ENCODE assay signal across 16 cellular contexts in genomic region chr17:75133001-75133400, GRCh38. TPM values are rescaled to one million over a fixed set of nuclear protein-coding genes. Genes with fewer than 3 reads are reported as not detected.
A peak's percentile ranks its signal among the peaks of the same experiment; 100 is the strongest.
DNase-seq lines count a peak whose midpoint lies in the region; ATAC-seq and TF ChIP-seq lines count a peak whose summit lies in the region.
"Had no signal": no experiment of that assay in that cellular context is flagged by ENCODE, and none has a peak within 500 bp of the region (broad histone marks: within the 10 kb centered on the region; RNA-seq: fewer than 3 reads in every experiment).

No MANE protein-coding gene starts in this region.

- no peaks in the 10 kb centered on the region for H3K9me3 Mint-ChIP-seq in activated CD4-positive, alpha-beta memory T cell treated with anti-CD3 and anti-CD28 coated beads for 36 hours
- H3K9me3 Mint-ChIP-seq: naive B cell had no signal

- H3K27ac ChIP-seq in upper lobe of right lung: no peak overlapping the region
- H3K27ac ChIP-seq: HL-60 had no signal

- intact Hi-C loops in Right ventricle myocardium superior (cut with DNase I): no loop called here
- intact Hi-C loops in left ventricle myocardium superior (cut with micrococcal nuclease): no loop called here
- intact Hi-C loops in activated CD4-positive, alpha-beta memory T cell treated with anti-CD3 and anti-CD28 coated beads for 36 hours (cut with micrococcal nuclease): loop anchor here (5.0 kb wide), 2 partner anchors 69 to 86 kb away; partner anchors contain the start of genes ATP5PD and KCTD2
- intact Hi-C loops in upper lobe of right lung (cut with DNase I): no loop called here

- no peaks in the 10 kb centered on the region for H3K27me3 Mint-ChIP-seq in activated CD4-positive, alpha-beta memory T cell treated with anti-CD3 and anti-CD28 coated beads for 36 hours
- H3K27me3 Mint-ChIP-seq: naive B cell had no signal

- no peaks in the 10 kb centered on the region for H3K27me3 ChIP-seq in upper lobe of right lung
- H3K27me3 ChIP-seq: heart left ventricle had no signal

- POLR2A ChIA-PET in activated CD4-positive, alpha-beta memory T cell treated with anti-CD3 and anti-CD28 coated beads for 36 hours (lab: Charles Lee): interaction anchor here (0.6 kb wide), 1 partner anchor 32 kb away, joined by 3 read pairs; no protein-coding TSS in a partner anchor

- peaks cover 19% of the 10 kb centered on the region for H3K36me3 ChIP-seq in upper lobe of right lung

- no peaks in the 10 kb centered on the region for H3K9me3 ChIP-seq in upper lobe of right lung
- H3K9me3 ChIP-seq: heart left ventricle had no signal

- H3K36me3 Mint-ChIP-seq in activated CD4-positive, alpha-beta memory T cell treated with anti-CD3 and anti-CD28 coated beads for 36 hours: peaks cover 19% of the 10 kb centered on the region

- peak overlapping the region; percentile 13 for H3K27ac Mint-ChIP-seq in activated CD4-positive, alpha-beta memory T cell treated with anti-CD3 and anti-CD28 coated beads for 36 hours

- H3K4me3 Mint-ChIP-seq in activated CD4-positive, alpha-beta memory T cell treated with anti-CD3 and anti-CD28 coated beads for 36 hours: no peak overlapping the region

- TF ChIP-seq CTCF in GM13976 (IDR thresholded peaks at IDR 0.05; ENCODE audit: borderline replicate concordance, control extremely low read depth, extremely low read depth, insufficient read depth, missing control alignments) (no peak), upper lobe of right lung (IDR thresholded peaks at IDR 0.05) (no peak)

- H3K4me1 ChIP-seq in upper lobe of right lung: peaks cover 11% of the 10 kb centered on the region

- no peak overlapping the region for H3K4me3 ChIP-seq in upper lobe of right lung

- CTCF ChIA-PET in activated CD4-positive, alpha-beta memory T cell treated with anti-CD3 and anti-CD28 coated beads for 36 hours (lab: Charles Lee): interaction anchor here (0.7 to 6.1 kb wide), 3 partner anchors 9 to 1264 kb away, joined by 3 to 121 read pairs (median 3); partner anchors contain the start of gene ARMC7

- peak; percentile 12 for DNase-seq in Right ventricle myocardium superior
- DNase-seq in left ventricle myocardium superior: no peak
- DNase-seq in activated CD4-positive, alpha-beta memory T cell treated with anti-CD3 and anti-CD28 coated beads for 36 hours: no peak
- DNase-seq in GM13976 (ENCODE audit: low spot score): no peak
- no peak for DNase-seq in upper lobe of right lung
- no peak for DNase-seq in iPS-NIHi7 (ENCODE audit: extremely low spot score)
- DNase-seq: activated CD4-positive, CD25-positive, alpha-beta regulatory T cell treated with anti-CD3 and anti-CD28 coated beads, Interleukin-2, amount 50 U/mL, for 72 hours; C1 segment of cervical spinal cord; cerebellar nuclear complex; GDM1; GOT3; left colon; naive B cell had no signal

- H3K4me1 Mint-ChIP-seq in activated CD4-positive, alpha-beta memory T cell treated with anti-CD3 and anti-CD28 coated beads for 36 hours (ENCODE audit: low read depth): peaks cover 18% of the 10 kb centered on the region

- in situ Hi-C loops in GM13976 (cut with MboI; ENCODE audit: low sequenced_read_pairs, unreplicated experiment): no loop called here

- ATAC-seq in Right ventricle myocardium superior (ENCODE audit: poor library complexity) (no peak), left ventricle myocardium superior (no peak), upper lobe of right lung (no peak)
- ATAC-seq: heart left ventricle, left colon, sciatic nerve had no signal

RNA-seq across cellular contexts. Expression of gene NT5C, which starts 1.5 kb away (rescaled TPM):
- total RNA-seq in Right ventricle myocardium superior: 24.6 TPM
- 25.5 TPM for total RNA-seq in left ventricle myocardium superior
- total RNA-seq in activated CD4-positive, alpha-beta memory T cell treated with anti-CD3 and anti-CD28 coated beads for 36 hours: 10 to 100 TPM; 65.2 to 70.8 TPM
- total RNA-seq in upper lobe of right lung: 35.8 TPM

RNA-seq across cellular contexts. Expression of gene JPT1, which starts 21.3 kb away (rescaled TPM):
- 15.0 TPM for total RNA-seq in Right ventricle myocardium superior
- 14.0 TPM for total RNA-seq in left ventricle myocardium superior
- total RNA-seq in activated CD4-positive, alpha-beta memory T cell treated with anti-CD3 and anti-CD28 coated beads for 36 hours: 100 to 1,000 TPM; 263 to 267 TPM
- total RNA-seq in upper lobe of right lung: 47.8 TPM

RNA-seq across cellular contexts. Expression of gene ARMC7, which starts 23.2 kb away (rescaled TPM):
- 5.3 TPM for total RNA-seq in Right ventricle myocardium superior
- 6.0 TPM for total RNA-seq in left ventricle myocardium superior
- 1 to 10 TPM; 6.5 to 8.2 TPM for total RNA-seq in activated CD4-positive, alpha-beta memory T cell treated with anti-CD3 and anti-CD28 coated beads for 36 hours
- 18.0 TPM for total RNA-seq in upper lobe of right lung

RNA-seq across cellular contexts. Expression of gene SLC16A5, which starts 45.2 kb away (rescaled TPM):
- total RNA-seq in Right ventricle myocardium superior (6.5 TPM), left ventricle myocardium superior (7.2 TPM), upper lobe of right lung (40.5 TPM)
- total RNA-seq in activated CD4-positive, alpha-beta memory T cell treated with anti-CD3 and anti-CD28 coated beads for 36 hours: 1 to 10 TPM; 6.7 to 7.7 TPM

RNA-seq across cellular contexts. Expression of gene SUMO2, which starts 49.8 kb away (rescaled TPM):
- total RNA-seq in Right ventricle myocardium superior (200 TPM), left ventricle myocardium superior (221 TPM), upper lobe of right lung (316 TPM)
- total RNA-seq in activated CD4-positive, alpha-beta memory T cell treated with anti-CD3 and anti-CD28 coated beads for 36 hours: 100 to 1,000 TPM; 610 to 612 TPM
